In the genomic region with DNA sequence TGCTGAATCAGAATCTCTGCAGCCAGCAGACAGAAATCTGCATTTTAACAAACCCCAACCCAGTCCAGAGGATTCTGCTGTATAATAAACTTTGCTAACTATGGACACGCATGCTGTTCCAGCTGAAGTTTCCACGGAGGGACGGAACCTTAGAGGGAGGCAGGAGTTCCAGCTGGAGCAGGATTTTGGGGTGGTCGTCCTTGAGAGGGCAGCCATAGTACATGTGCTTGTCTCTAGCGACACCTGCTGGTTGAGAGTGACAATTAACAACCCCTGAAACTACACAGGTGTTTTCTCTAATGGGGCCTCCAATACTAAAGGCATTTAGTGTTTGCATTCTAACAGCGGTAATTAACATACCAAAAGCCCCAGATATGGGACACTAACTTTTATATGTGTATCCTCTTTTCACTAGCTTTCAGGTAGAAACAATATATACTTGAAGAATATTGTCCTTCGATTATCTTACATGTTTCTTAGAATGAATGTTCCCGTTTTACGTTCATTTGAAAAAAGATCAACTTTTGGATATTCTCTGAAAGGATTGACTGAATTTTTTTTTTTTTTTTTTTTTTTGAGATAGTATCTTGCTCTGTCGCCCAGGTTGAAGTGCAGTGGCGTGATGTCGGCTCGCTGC, we compare ENCODE assay signal across 8 cellular contexts. TPM values are rescaled to one million over a fixed set of nuclear protein-coding genes. Genes with fewer than 3 reads are reported as not detected.
A peak's percentile ranks its signal among the peaks of the same experiment; 100 is the strongest.
DNase-seq lines count a peak whose midpoint lies in the region; ATAC-seq and TF ChIP-seq lines count a peak whose summit lies in the region.

No MANE protein-coding gene starts in this region.

- intact Hi-C loops in lower lobe of right lung (cut with DNase I) = no loop called here

- no peaks in the 10 kb centered on the region for H3K36me3 ChIP-seq in lower lobe of right lung

- H3K27ac ChIP-seq in lower lobe of right lung = no peak overlapping the region

- ATAC-seq in HG02623 (IDR thresholded peaks at IDR 0.05; ENCODE audit: unreplicated experiment) = peak; percentile 67
- ATAC-seq in lower lobe of right lung = peak; percentile 74 to 78

- H3K27me3 ChIP-seq in lower lobe of right lung (ENCODE audit: low read depth) = no peaks in the 10 kb centered on the region

- DNase-seq in SKM-1 (lab: John Stamatoyannopoulos, UW; ENCODE audit: unreplicated experiment) = peak; percentile 6
- DNase-seq in SKM-1 treated with dmso at 0.1 percent for 144 hours (lab: John Stamatoyannopoulos, UW; ENCODE audit: unreplicated experiment) = no peak
- DNase-seq in NCI-H1105 treated with DMSO at 0.1 percent for 48 hours (lab: John Stamatoyannopoulos, UW) = peak; percentile 55
- DNase-seq in activated CD4-positive, CD25-positive, alpha-beta regulatory T cell treated with anti-CD3 and anti-CD28 coated beads, Interleukin-2, amount 50 U/mL, for 72 hours = peak; percentile 46
- DNase-seq in cerebellum (ENCODE audit: low spot score) = peak; percentile 73
- DNase-seq in lower lobe of right lung = no peak
- peak; percentile 21 to 39 for DNase-seq in stimulated activated CD8-positive, alpha-beta memory T cell treated with anti-CD3 and anti-CD28 coated beads, Interleukin-2, amount 100 ng/mL, for 1 hour (ENCODE audit: low read depth in 2 of 2)

- H3K9me3 ChIP-seq in lower lobe of right lung = no peaks in the 10 kb centered on the region

- peaks cover 4% of the 10 kb centered on the region for H3K4me1 ChIP-seq in lower lobe of right lung

- peak; percentile 83 for TF ChIP-seq CTCF in lower lobe of right lung (IDR thresholded peaks at IDR 0.05)

- no peak overlapping the region for H3K4me3 ChIP-seq in lower lobe of right lung

RNA-seq across cellular contexts. Expression of a gene that starts 32.4 kb away (rescaled TPM):
- total RNA-seq in cerebellum (71.7 TPM), lower lobe of right lung (7.2 TPM)

Comparison
In these comparisons a context has a peak if more than half of its experiments do, and no peak if none do; other contexts are left out.
1. DNase-seq: peak in SKM-1 (single experiment), NCI-H1105 treated with DMSO at 0.1 percent for 48 hours (single experiment), activated CD4-positive, CD25-positive, alpha-beta regulatory T cell treated with anti-CD3 and anti-CD28 coated beads, Interleukin-2, amount 50 U/mL, for 72 hours (single experiment), cerebellum (single experiment) and stimulated activated CD8-positive, alpha-beta memory T cell treated with anti-CD3 and anti-CD28 coated beads, Interleukin-2, amount 100 ng/mL, for 1 hour (2 of 2); none in SKM-1 treated with dmso at 0.1 percent for 144 hours (single experiment) and lower lobe of right lung (single experiment).